10 cellular contexts compared by ENCODE assay signal in the genomic region with DNA sequence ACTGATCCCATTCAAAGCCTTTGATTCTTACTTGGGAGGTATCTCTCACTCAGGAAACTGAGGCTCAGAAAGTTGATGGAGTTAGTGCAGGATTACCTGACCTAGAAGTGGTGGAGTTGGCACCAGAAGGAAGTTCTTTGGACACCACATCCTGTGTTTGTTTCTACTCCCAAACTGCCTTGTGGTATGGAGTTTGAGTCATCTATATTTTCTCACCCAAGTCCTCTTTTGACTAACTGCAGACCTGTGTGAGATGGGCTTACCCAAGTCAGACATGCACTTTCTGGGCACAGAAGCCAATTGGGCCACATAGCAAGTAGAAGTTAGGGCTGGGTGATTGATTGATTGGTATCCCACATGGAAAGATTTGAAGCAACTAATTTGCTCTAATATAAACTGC. TPM values are rescaled to one million over a fixed set of nuclear protein-coding genes. Genes with fewer than 3 reads are reported as not detected.
A peak's percentile ranks its signal among the peaks of the same experiment; 100 is the strongest.
DNase-seq lines count a peak whose midpoint lies in the region; ATAC-seq and TF ChIP-seq lines count a peak whose summit lies in the region.
"Had no signal": no experiment of that assay in that cellular context is flagged by ENCODE, and none has a peak within 500 bp of the region (broad histone marks: within the 10 kb centered on the region; RNA-seq: fewer than 3 reads in every experiment).

No MANE protein-coding gene starts in this region.

- in situ Hi-C loops in ACHN (cut with HindIII; ENCODE audit: low pct_ligation_motif_present, low pct_unique_long_range_greater_than_20kb, low sequenced_read_pairs): no loop called here

- ATAC-seq in GM21390 (IDR thresholded peaks at IDR 0.05; ENCODE audit: unreplicated experiment) (peak; percentile 63), HG03521 (IDR thresholded peaks at IDR 0.05; ENCODE audit: unreplicated experiment) (no peak), HG02884 (IDR thresholded peaks at IDR 0.05; ENCODE audit: unreplicated experiment) (no peak)
- ATAC-seq in CD4-positive, alpha-beta T cell (ENCODE audit: poor library complexity): no peak

- no peak overlapping the region for H3K4me3 ChIP-seq in NB4 (ENCODE audit: low read depth, low read length)

- CTCF ChIA-PET in CD4-positive, alpha-beta T cell (lab: Charles Lee): no interaction called here

- no peak for TF ChIP-seq POLR2A in NB4 (IDR thresholded peaks at IDR 0.05; ENCODE audit: extremely low read depth, insufficient read length)

- DNase-seq in AG08396 (ENCODE audit: low spot score) (peak; percentile 43), NB4 (ENCODE audit: low read depth) (peak; percentile 90), dermis blood vessel endothelial cell (peak; percentile 81), ACHN (no peak)
- DNase-seq in CD4-positive, alpha-beta T cell: no peak
- DNase-seq: anterior cingulate cortex, NCI-H1417 had no signal

- H3K27ac Mint-ChIP-seq in CD4-positive, alpha-beta T cell: no peak overlapping the region

- H3K9me3 Mint-ChIP-seq in CD4-positive, alpha-beta T cell: no peaks in the 10 kb centered on the region

- H3K4me1 Mint-ChIP-seq in CD4-positive, alpha-beta T cell (ENCODE audit: low read depth): peaks cover 21% of the 10 kb centered on the region

- POLR2A ChIA-PET in CD4-positive, alpha-beta T cell (lab: Charles Lee): no interaction called here

- no peak for TF ChIP-seq CTCF in NB4 (IDR thresholded peaks at IDR 0.05; ENCODE audit: low read depth, low read length)
- TF ChIP-seq CTCF in CD4-positive, alpha-beta T cell (IDR thresholded peaks at IDR 0.05): no peak

- no peak overlapping the region for H3K27ac ChIP-seq in CD4-positive, alpha-beta T cell (ENCODE audit: low read depth, low read length)

- no peak overlapping the region for H3K4me3 Mint-ChIP-seq in CD4-positive, alpha-beta T cell

- no peaks in the 10 kb centered on the region for H3K36me3 Mint-ChIP-seq in CD4-positive, alpha-beta T cell (ENCODE audit: low read depth)

- no peaks in the 10 kb centered on the region for H3K27me3 Mint-ChIP-seq in CD4-positive, alpha-beta T cell

- intact Hi-C loops in CD4-positive, alpha-beta T cell (cut with DNase I, micrococcal nuclease): no loop called here

- no peaks in the 10 kb centered on the region for H3K9me3 ChIP-seq in CD4-positive, alpha-beta T cell (ENCODE audit: control insufficient read depth, low read length)

- no peaks in the 10 kb centered on the region for H3K27me3 ChIP-seq in CD4-positive, alpha-beta T cell (ENCODE audit: control insufficient read depth, insufficient read depth, low read length)

RNA-seq across cellular contexts. Expression of a gene that starts 36.1 kb away (rescaled TPM):
- total RNA-seq in dermis blood vessel endothelial cell: 6.5 and 7.3 TPM in 2 replicates
- total RNA-seq in CD4-positive, alpha-beta T cell: 10 to 100 TPM in 1 of 2 experiments, 1 to 10 TPM in 1; 9.5 to 10.0 TPM

Comparison
In these comparisons a context has a peak if more than half of its experiments do, and no peak if none do; other contexts are left out.
1. DNase-seq: peak in AG08396 (single experiment), NB4 (single experiment) and dermis blood vessel endothelial cell (single experiment); none in CD4-positive, alpha-beta T cell (0 of 10) and ACHN (single experiment).